In the genomic region with DNA sequence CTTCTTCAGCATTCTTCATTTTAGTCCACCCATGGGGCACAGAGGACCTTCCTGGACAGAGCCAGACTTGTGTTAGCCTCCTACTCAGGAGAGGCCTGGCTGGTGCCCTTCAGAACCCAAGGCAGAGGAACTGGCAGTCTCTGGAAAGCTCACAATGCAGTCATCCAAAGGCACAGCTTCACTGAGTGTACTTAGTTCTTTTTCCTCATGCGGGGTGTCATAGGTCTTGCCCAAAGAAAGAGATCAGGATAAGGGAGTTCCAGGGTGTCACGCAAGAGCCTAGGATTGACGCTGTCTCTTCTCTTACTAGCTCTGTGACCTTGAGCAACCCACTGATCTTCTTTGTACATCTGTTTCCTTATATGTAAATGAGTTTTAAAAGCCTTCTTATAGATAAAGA, we compare ENCODE assay signal across 10 cellular contexts. TPM values are rescaled to one million over a fixed set of nuclear protein-coding genes. Genes with fewer than 3 reads are reported as not detected.
DNase-seq lines count a peak whose midpoint lies in the region; ATAC-seq, FAIRE-seq and TF ChIP-seq lines count a peak whose summit lies in the region.
"Had no signal": no experiment of that assay in that cellular context is flagged by ENCODE, and none has a peak within 500 bp of the region (broad histone marks: within the 10 kb centered on the region; RNA-seq: fewer than 3 reads in every experiment).

No MANE protein-coding gene starts in this region.

- H2BK120ac ChIP-seq in mesendoderm (ENCODE audit: low read depth, low read length) = no peak overlapping the region

- H3K4ac ChIP-seq in mesendoderm (ENCODE audit: low read depth, low read length) = no peak overlapping the region

- SMC1A ChIA-PET in GM12878 (lab: Charles Lee; ENCODE audit: uncharacterized antibody, unreplicated experiment) = interaction anchor here (1.2 to 2.6 kb wide), 6 partner anchors 11 to 127 kb away, joined by 3 to 18 read pairs (median 5); no protein-coding TSS in a partner anchor

- H2AK5ac ChIP-seq in mesendoderm (ENCODE audit: low read length) = no peak overlapping the region

- H3K79me2 ChIP-seq in GM12878 (ENCODE audit: control insufficient read depth, insufficient read depth, low read length) (no peaks in the 10 kb centered on the region), mesendoderm (ENCODE audit: control insufficient read depth, insufficient read depth, low read length) (no peaks in the 10 kb centered on the region)

- RAD21 ChIA-PET in GM12878 (lab: Charles Lee; ENCODE audit: unreplicated experiment) = interaction anchor here (1.2 to 2.9 kb wide), 3 partner anchors 14 to 59 kb away, joined by 3 to 17 read pairs (median 5); a partner anchor contains a TSS

- H3K27ac ChIP-seq in GM12878 (ENCODE audit: control insufficient read depth, insufficient read depth) (0 out of 2 replicates have a peak overlapping the region, but pooled peaks have one; percentile 1), mesendoderm (ENCODE audit: low read depth, low read length) (peak overlapping the region; percentile 86), tibial nerve (peak overlapping the region; percentile 60 to 94 (median 80))

- in situ Hi-C loops in GM12878 (cut with MboI) = no loop called here

- no peaks in the 10 kb centered on the region for H3K36me3 ChIP-seq in GM12878 (ENCODE audit: control insufficient read depth in 2 of 2, insufficient read depth in 2 of 2, low read length in 1 of 2)
- no peaks in the 10 kb centered on the region for H3K36me3 ChIP-seq in mesendoderm (ENCODE audit: control insufficient read depth, insufficient read depth, low read length)
- no peaks in the 10 kb centered on the region for H3K36me3 ChIP-seq in tibial nerve
- H3K36me3 ChIP-seq: gastrocnemius medialis had no signal

- intact Hi-C loops in GM12878 (cut with micrococcal nuclease; ENCODE audit: unreplicated experiment) = no loop called here

- H4K5ac ChIP-seq in mesendoderm (ENCODE audit: low read length) = no peak overlapping the region

- peak; percentile 65 for FAIRE-seq in GM12878 (lab: Jason Lieb, UNC)

- no peak for DNase-seq in activated T-cell treated with anti-CD3 and anti-CD28 coated beads, Interleukin-2, amount 50 U/mL, for 24 hours
- DNase-seq in activated T-cell treated with anti-CD3 and anti-CD28 coated beads, Interleukin-2, amount 50 U/mL, for 4 hours = no peak
- DNase-seq in GM12878 (ENCODE audit: low read depth, low spot score) (no peak), mesendoderm (no peak), tibial nerve (ENCODE audit: low spot score in 2 of 2) (no peak), SK-N-DZ (ENCODE audit: low spot score) (no peak)
- DNase-seq: activated CD8-positive, alpha-beta memory T cell treated with anti-CD3 and anti-CD28 coated beads, Interleukin-2, amount 50 U/mL, for 4 hours; gastrocnemius medialis had no signal

- H3K9ac ChIP-seq in GM12878 (ENCODE audit: control insufficient read depth, insufficient read depth, low read length) (no peak overlapping the region), mesendoderm (ENCODE audit: low read length) (no peak overlapping the region)

- H3K56ac ChIP-seq in mesendoderm (ENCODE audit: low read length) = peak overlapping the region; percentile 57

- TF ChIP-seq CTCF in GM12878 (IDR thresholded peaks at IDR 0.05 in 2 of 3, conservative IDR thresholded peaks at IDR 0.05 in 1 of 3; ENCODE audit: control insufficient read depth in 2 of 3, extremely low read depth in 1 of 3, insufficient read depth in 1 of 3, low read depth in 3 of 3, low read length in 3 of 3) = no peak
- no peak for TF ChIP-seq CTCF in tibial nerve (IDR thresholded peaks at IDR 0.05)

- no peak overlapping the region for H3K4me3 ChIP-seq in GM12878
- no peak overlapping the region for H3K4me3 ChIP-seq in mesendoderm (ENCODE audit: low read length)
- no peak overlapping the region for H3K4me3 ChIP-seq in tibial nerve
- H3K4me3 ChIP-seq: gastrocnemius medialis had no signal

- H3K27ac Mint-ChIP-seq in activated T-cell treated with anti-CD3 and anti-CD28 coated beads, Interleukin-2, amount 50 U/mL, for 24 hours = peak overlapping the region; percentile 54

- no peaks in the 10 kb centered on the region for H3K79me1 ChIP-seq in mesendoderm (ENCODE audit: low read length)

- no peaks in the 10 kb centered on the region for H4K20me1 ChIP-seq in GM12878 (ENCODE audit: control insufficient read depth, insufficient read depth)

- H3K4me1 ChIP-seq in GM12878 (ENCODE audit: control insufficient read depth, insufficient read depth, low read length) = peaks cover 6% of the 10 kb centered on the region; the same call in 1 of the 2 replicates
- H3K4me1 ChIP-seq in mesendoderm (ENCODE audit: control insufficient read depth, low read depth, low read length) = peaks cover 9% of the 10 kb centered on the region
- peaks cover 0 to 50% (median 16%) of the 10 kb centered on the region in 4 donors for H3K4me1 ChIP-seq in tibial nerve
- H3K4me1 ChIP-seq: gastrocnemius medialis had no signal

- H3K18ac ChIP-seq in mesendoderm (ENCODE audit: low read length) = no peak overlapping the region

- H3K4me1 Mint-ChIP-seq in activated T-cell treated with anti-CD3 and anti-CD28 coated beads, Interleukin-2, amount 50 U/mL, for 24 hours (ENCODE audit: low read depth) = peaks cover 52% of the 10 kb centered on the region
- H3K4me1 Mint-ChIP-seq in activated T-cell treated with anti-CD3 and anti-CD28 coated beads, Interleukin-2, amount 50 U/mL, for 4 hours (ENCODE audit: low read depth) = peaks cover 30% of the 10 kb centered on the region

- TF ChIP-seq POLR2A in GM12878 (IDR thresholded peaks at IDR 0.05; ENCODE audit: low read depth, low read length) = no peak
- TF ChIP-seq POLR2A in tibial nerve (IDR thresholded peaks at IDR 0.05) = no peak

- H2BK15ac ChIP-seq in mesendoderm (replicated peaks; ENCODE audit: low read depth) = no peak overlapping the region

- no peak overlapping the region for H4K8ac ChIP-seq in mesendoderm (ENCODE audit: low read depth, low read length)

- H3K23ac ChIP-seq in mesendoderm (ENCODE audit: low read length) = no peak overlapping the region

- WGBS in GM12878 (ENCODE audit: insufficient coverage, insufficient replicate concordance, low lambda C conversion rate, missing lambda C conversion rate) = 64% methylated on average over 3 of the region's 3 CpGs
- WGBS in mesendoderm (ENCODE audit: extremely low coverage, insufficient coverage, low lambda C conversion rate) = no CpG with 5 or more reads among the region's 3 CpGs
- WGBS in tibial nerve, 2 donors = 40 to 51% methylated on average over 3 of the region's 3 CpGs

- no peak overlapping the region for H3K4me3 Mint-ChIP-seq in activated T-cell treated with anti-CD3 and anti-CD28 coated beads, Interleukin-2, amount 50 U/mL, for 24 hours
- H3K4me3 Mint-ChIP-seq in activated T-cell treated with anti-CD3 and anti-CD28 coated beads, Interleukin-2, amount 50 U/mL, for 4 hours = no peak overlapping the region

- BruUV-seq in GM12878 (replicated peaks; lab: Mats Ljungman, UMichigan) = no TSS peak

- no peaks in the 10 kb centered on the region for H3K27me3 Mint-ChIP-seq in activated T-cell treated with anti-CD3 and anti-CD28 coated beads, Interleukin-2, amount 50 U/mL, for 24 hours
- H3K27me3 Mint-ChIP-seq in activated T-cell treated with anti-CD3 and anti-CD28 coated beads, Interleukin-2, amount 50 U/mL, for 4 hours (ENCODE audit: low read depth) = no peaks in the 10 kb centered on the region

- H3K27me3 ChIP-seq in GM12878 (replicated peaks in 1 of 2; ENCODE audit: control insufficient read depth in 2 of 2, insufficient read depth in 2 of 2, low read length in 1 of 2) (no peaks in the 10 kb centered on the region), mesendoderm (ENCODE audit: insufficient read depth, low read length, poor library complexity) (no peaks in the 10 kb centered on the region), tibial nerve (no peaks in the 10 kb centered on the region)
- H3K27me3 ChIP-seq: gastrocnemius medialis had no signal

- no peaks in the 10 kb centered on the region; the same call in 2 of the 3 replicates for H3K9me3 ChIP-seq in GM12878 (replicated peaks; ENCODE audit: control insufficient read depth, insufficient read depth, low read length)
- H3K9me3 ChIP-seq in tibial nerve = no peaks in the 10 kb centered on the region
- H3K9me3 ChIP-seq: gastrocnemius medialis had no signal

- CTCF ChIA-PET in GM12878 (lab: Yijun Ruan, JAX) = interaction anchor here (1.2 to 2.0 kb wide), 3 partner anchors 15 to 42 kb away, joined by 3 to 5 read pairs (median 4); no protein-coding TSS in a partner anchor

- peak overlapping the region; percentile 70 for H2AFZ ChIP-seq in GM12878 (ENCODE audit: control insufficient read depth, low read depth, low read length)

- no peak for ATAC-seq in activated T-cell treated with anti-CD3 and anti-CD28 coated beads, Interleukin-2, amount 50 U/mL, for 4 hours
- ATAC-seq in GM12878 (no peak), GM21390 (IDR thresholded peaks at IDR 0.05; ENCODE audit: unreplicated experiment) (no peak), GM21515 (IDR thresholded peaks at IDR 0.05; ENCODE audit: unreplicated experiment) (no peak)
- ATAC-seq: gastrocnemius medialis had no signal

- H2BK5ac ChIP-seq in mesendoderm (ENCODE audit: low read length) = peak overlapping the region; percentile 46

- no peak for TF ChIP-seq EP300 in GM12878 (IDR thresholded peaks at IDR 0.05; ENCODE audit: borderline replicate concordance in 1 of 2, control insufficient read depth in 1 of 2, low read depth in 2 of 2, low read length in 2 of 2)
- TF ChIP-seq EP300 in tibial nerve (IDR thresholded peaks at IDR 0.05) = no peak

- H3K9me3 Mint-ChIP-seq in activated T-cell treated with anti-CD3 and anti-CD28 coated beads, Interleukin-2, amount 50 U/mL, for 24 hours = peaks cover 10% of the 10 kb centered on the region
- peaks cover 5% of the 10 kb centered on the region for H3K9me3 Mint-ChIP-seq in activated T-cell treated with anti-CD3 and anti-CD28 coated beads, Interleukin-2, amount 50 U/mL, for 4 hours

- POLR2A ChIA-PET in GM12878 (lab: Charles Lee) = interaction anchor here (1.9 kb wide), 1 partner anchor 11 kb away, joined by 4 read pairs; no protein-coding TSS in a partner anchor

- H3K36me3 Mint-ChIP-seq in activated T-cell treated with anti-CD3 and anti-CD28 coated beads, Interleukin-2, amount 50 U/mL, for 24 hours (ENCODE audit: low read depth) = no peaks in the 10 kb centered on the region
- H3K36me3 Mint-ChIP-seq in activated T-cell treated with anti-CD3 and anti-CD28 coated beads, Interleukin-2, amount 50 U/mL, for 4 hours (ENCODE audit: insufficient read depth) = no peaks in the 10 kb centered on the region

- no peak for TF ChIP-seq RAD21 in GM12878 (IDR thresholded peaks at IDR 0.05; ENCODE audit: insufficient read depth, low read depth, low read length)

- H3K4me2 ChIP-seq in GM12878 (ENCODE audit: control insufficient read depth, insufficient read depth) (no peak overlapping the region), mesendoderm (ENCODE audit: low read length) (no peak overlapping the region)

RNA-seq across cellular contexts. Expression of a gene that starts 58.7 kb away (rescaled TPM):
- 100 to 1,000 TPM; 100 to 125 (median 109) TPM for total RNA-seq in activated T-cell treated with anti-CD3 and anti-CD28 coated beads, Interleukin-2, amount 50 U/mL, for 4 hours
- total RNA-seq in GM12878 (2013; cell fraction: nucleolus; rRNA removed) = 63.1 and 64.4 TPM in 2 replicates
- total RNA-seq in GM12878 (2014; rRNA removed) = 21.2 and 24.3 TPM in 2 replicates
- total RNA-seq in GM12878 (2014; rRNA removed; fragmentation: Illumina TruSeq; extraction: Trizol) = 28.0 and 29.5 TPM in 2 replicates
- total RNA-seq in GM12878 (2021) = 27.8 and 29.2 TPM in 2 replicates
- 9.9 TPM for polyA plus RNA-seq in GM12878 (2011; ENCODE audit: low read depth)
- polyA plus RNA-seq in GM12878 (2011; rRNA removed) = 84.3 and 97.3 TPM in 2 replicates
- polyA plus RNA-seq in GM12878 (2011; cell fraction: cytosol; rRNA removed) = 56.1 and 67.4 TPM in 2 replicates
- 48.3 and 66.3 TPM in 2 replicates for polyA plus RNA-seq in GM12878 (2011; cell fraction: nucleus; rRNA removed)
- 13.9 and 25.9 TPM in 2 replicates for polyA plus RNA-seq in GM12878 (2012)
- polyA plus RNA-seq in GM12878 (2014; fragmentation: Illumina TruSeq; extraction: Trizol) = 51.2 and 65.2 TPM in 2 replicates
- polyA plus RNA-seq in GM12878 (2014; fragmentation: Nextera tagmentation; extraction: Ambion mirVana) = 10 to 100 TPM; 39.8 to 44.0 TPM
- polyA plus RNA-seq in GM12878 (2014; rRNA removed) = 25.1 and 31.8 TPM in 2 replicates
- polyA plus RNA-seq in GM12878 (2016; fragmentation: Nextera tagmentation; extraction: Ambion mirVana) = 10 to 100 TPM; 31.0 to 34.5 TPM
- polyA minus RNA-seq in GM12878 (2011; rRNA and poly(A)+ RNA removed) = 60.8 and 70.1 TPM in 2 replicates
- polyA minus RNA-seq in GM12878 (2011; cell fraction: cytosol; rRNA and poly(A)+ RNA removed) = 17.0 and 17.4 TPM in 2 replicates
- 26.0 and 37.7 TPM in 2 replicates for polyA minus RNA-seq in GM12878 (2011; cell fraction: nucleus; rRNA and poly(A)+ RNA removed)
- polyA plus RNA-seq in mesendoderm (2013, experiment 1 of 2) = 63.2 TPM
- 64.3 TPM for polyA plus RNA-seq in mesendoderm (2013, experiment 2 of 2)
- 10 to 100 TPM in 2 of 4 donors, 1 to 10 TPM in 2; 4.5 to 12.6 (median 8.7) TPM for total RNA-seq in tibial nerve
- polyA plus RNA-seq in SK-N-DZ (2014; cell fraction: cytosol; rRNA removed) = 3.9 and 6.8 TPM in 2 replicates
- polyA plus RNA-seq in SK-N-DZ (2014; cell fraction: nucleus; rRNA removed) = 1.9 and 4.7 TPM in 2 replicates

Comparison
In these comparisons a context has a peak if more than half of its experiments do, and no peak if none do; other contexts are left out.
1. H3K27ac ChIP-seq: peak in every context shown above with its lines; median percentile 86 in mesendoderm; 80 in tibial nerve; 1 in GM12878.